In genomic region chr17:37246085-37246484, GRCh38 we compare ENCODE assay signal across 1 cellular context.
TF ChIP-seq lines count a peak whose summit lies in the region.

No MANE protein-coding gene starts in this region.

TF ChIP-seq in HEK293, 187 proteins besides CTCF, POLR2A, EP300 and RAD21 (continued from another document):
- TF ChIP-seq ZNF639 (tag by site-specific recombination; IDR thresholded peaks at IDR 0.05) = no peak
- no peak for TF ChIP-seq ZNF518A (tag by site-specific recombination; conservative IDR thresholded peaks at IDR 0.05; ENCODE audit: low read depth)
- peak; percentile 62; the same call in 1 of the 2 replicates for TF ChIP-seq SCRT1 (tag by site-specific recombination; IDR thresholded peaks at IDR 0.05; ENCODE audit: borderline replicate concordance)
- TF ChIP-seq ZNF704 (tag by site-specific recombination; IDR thresholded peaks at IDR 0.05) = no peak
- peak; percentile 69 for TF ChIP-seq SCRT2 (tag by site-specific recombination; IDR thresholded peaks at IDR 0.05)
- TF ChIP-seq BCL11A (tag by site-specific recombination; IDR thresholded peaks at IDR 0.05; ENCODE audit: low read depth) = no peak
- TF ChIP-seq GLI2 (tag by site-specific recombination; IDR thresholded peaks at IDR 0.05; ENCODE audit: borderline replicate concordance, low read depth) = no peak
TF ChIP-seq in HEK293: peak in this region for 2.
